In the genomic region with DNA sequence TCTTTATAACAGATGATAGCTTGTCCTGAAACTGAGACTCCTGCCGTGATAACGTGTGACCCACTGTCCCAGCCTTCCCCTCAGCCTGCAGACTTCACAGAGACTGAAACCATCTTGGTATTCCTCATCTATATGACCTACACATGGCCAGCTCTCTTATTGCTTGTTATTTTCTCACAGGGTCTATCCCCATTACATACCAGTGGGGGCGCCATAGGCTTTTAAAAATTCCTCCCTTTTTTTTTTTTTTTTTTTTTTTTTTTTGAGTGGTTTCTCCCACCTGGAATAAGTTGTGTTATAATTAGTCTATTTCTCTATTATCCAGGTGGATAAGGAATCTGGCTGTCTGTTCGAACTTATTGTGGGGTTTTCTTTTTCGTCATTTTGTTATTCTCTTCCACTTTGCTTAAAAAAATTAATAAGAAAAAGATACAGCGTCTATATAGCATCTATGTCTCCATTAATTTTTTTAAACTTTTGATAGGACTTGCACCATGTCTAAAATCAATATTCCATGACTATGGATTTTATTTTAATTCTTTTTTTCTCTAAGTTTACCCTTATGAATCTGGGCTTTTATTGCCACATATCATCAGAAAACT, we compare ENCODE assay signal across 13 cellular contexts. TPM values are rescaled to one million over a fixed set of nuclear protein-coding genes. Genes with fewer than 3 reads are reported as not detected.
DNase-seq lines count a peak whose midpoint lies in the region; ATAC-seq, FAIRE-seq and TF ChIP-seq lines count a peak whose summit lies in the region.
"Had no signal": no experiment of that assay in that cellular context is flagged by ENCODE, and none has a peak within 500 bp of the region (broad histone marks: within the 10 kb centered on the region; RNA-seq: fewer than 3 reads in every experiment).

No MANE protein-coding gene starts in this region.

- no peak for TF ChIP-seq POLR2A in NB4 (IDR thresholded peaks at IDR 0.05; ENCODE audit: extremely low read depth, insufficient read length)

- TF ChIP-seq CTCF in NB4 (IDR thresholded peaks at IDR 0.05; ENCODE audit: low read depth, low read length) (peak; percentile 18), endothelial cell (IDR thresholded peaks at IDR 0.05; ENCODE audit: unreplicated experiment) (peak; percentile 36)

- H3K27ac ChIP-seq in small intestine (ENCODE audit: low read depth in 1 of 2, low read length in 1 of 2): no peak overlapping the region

- H3K36me3 Mint-ChIP-seq in endothelial cell (ENCODE audit: low read depth, unreplicated experiment): peaks cover 7% of the 10 kb centered on the region
- H3K36me3 Mint-ChIP-seq: CD4-positive, CD25-positive, alpha-beta regulatory T cell had no signal

- H3K27me3 ChIP-seq in small intestine (ENCODE audit: control insufficient read depth in 2 of 2, insufficient read depth in 2 of 2, low read length in 2 of 2): no peaks in the 10 kb centered on the region

- 47 to 73% (median 49%) methylated on average over 6 of the region's 6 CpGs for WGBS in small intestine, 3 donors

- H3K27ac Mint-ChIP-seq in endothelial cell (ENCODE audit: unreplicated experiment): no peak overlapping the region
- H3K27ac Mint-ChIP-seq: CD4-positive, CD25-positive, alpha-beta regulatory T cell had no signal

- no peaks in the 10 kb centered on the region for H3K9me3 Mint-ChIP-seq in endothelial cell (ENCODE audit: unreplicated experiment)

- no peaks in the 10 kb centered on the region for H3K9me3 ChIP-seq in small intestine (ENCODE audit: control insufficient read depth, low read depth)

- no peak overlapping the region for H3K4me3 Mint-ChIP-seq in endothelial cell (ENCODE audit: unreplicated experiment)
- H3K4me3 Mint-ChIP-seq: CD4-positive, CD25-positive, alpha-beta regulatory T cell had no signal

- no peaks in the 10 kb centered on the region for H3K4me1 ChIP-seq in small intestine (ENCODE audit: control insufficient read depth in 2 of 2, insufficient read depth in 1 of 2, low read depth in 1 of 2, low read length in 1 of 2)

- DNase-seq in SKM-1 treated with dmso at 0.1 percent for 144 hours (lab: John Stamatoyannopoulos, UW; ENCODE audit: unreplicated experiment) (peak; percentile 0), SKM-1 (lab: John Stamatoyannopoulos, UW; ENCODE audit: unreplicated experiment) (no peak), NB4 (ENCODE audit: low read depth) (peak; percentile 20), endothelial cell (ENCODE audit: low spot score) (no peak), small intestine (peak; percentile 23)
- DNase-seq: activated naive CD4-positive, alpha-beta T cell treated with anti-CD3 and anti-CD28 coated beads, Interleukin-2, amount 50 U/mL, for 16 hours; CD4-positive, CD25-positive, alpha-beta regulatory T cell; glutamatergic neuron; retina had no signal

- no peaks in the 10 kb centered on the region for H3K36me3 ChIP-seq in small intestine (ENCODE audit: control insufficient read depth in 2 of 2, insufficient read depth in 2 of 2, low read length in 2 of 2)

- H3K4me1 Mint-ChIP-seq in endothelial cell (ENCODE audit: unreplicated experiment): no peaks in the 10 kb centered on the region
- H3K4me1 Mint-ChIP-seq: CD4-positive, CD25-positive, alpha-beta regulatory T cell had no signal

- no peak for FAIRE-seq in small intestine (lab: Jason Lieb, UNC)

- peaks cover 2% of the 10 kb centered on the region for H3K27me3 Mint-ChIP-seq in endothelial cell (ENCODE audit: unreplicated experiment)

- ATAC-seq in HG03457 (IDR thresholded peaks at IDR 0.05; ENCODE audit: unreplicated experiment) (no peak), HG02678 (IDR thresholded peaks at IDR 0.05; ENCODE audit: unreplicated experiment) (no peak), GM18868 (IDR thresholded peaks at IDR 0.05; ENCODE audit: unreplicated experiment) (no peak)

- no peak overlapping the region for H3K4me3 ChIP-seq in NB4 (ENCODE audit: low read depth, low read length)
- no peak overlapping the region for H3K4me3 ChIP-seq in small intestine (ENCODE audit: low read depth in 1 of 2, low read length in 2 of 2)

RNA-seq across cellular contexts. Expression of a gene that starts 47.2 kb away (rescaled TPM):
- 4.5 TPM for total RNA-seq in endothelial cell (ENCODE audit: unreplicated experiment)
- polyA plus RNA-seq in small intestine: 1 to 10 TPM; 1.6 to 6.7 (median 1.8) TPM
- total RNA-seq: CD4-positive, CD25-positive, alpha-beta regulatory T cell; T-helper 1 cell treated with Interleukin-12 subunit alpha and Interleukin-12 subunit beta and Interleukin-4 antibody, amounts not matched to agents 30 ng/mL and 1 ng/mL, for 36 hours had no signal
- polyA plus RNA-seq: CD4-positive, CD25-positive, alpha-beta regulatory T cell had no signal

RNA-seq across cellular contexts. Expression of a gene that starts 53.2 kb away (rescaled TPM):
- total RNA-seq in endothelial cell (ENCODE audit: unreplicated experiment): 19.8 TPM
- polyA plus RNA-seq in small intestine: 10 to 100 TPM; 12.3 to 16.9 (median 14.1) TPM

Comparison
In these comparisons a context has a peak if more than half of its experiments do, and no peak if none do; other contexts are left out.
1. DNase-seq: peak in SKM-1 treated with dmso at 0.1 percent for 144 hours (single experiment), NB4 (single experiment) and small intestine (single experiment); none in SKM-1 (single experiment) and endothelial cell (single experiment).